Comparison of ENCODE assay signal across 13 cellular contexts in genomic region chr4:39514888-39515401, GRCh38. TPM values are rescaled to one million over a fixed set of nuclear protein-coding genes. Genes with fewer than 3 reads are reported as not detected.
DNase-seq lines count a peak whose midpoint lies in the region; ATAC-seq, FAIRE-seq and TF ChIP-seq lines count a peak whose summit lies in the region.
"Had no signal": no experiment of that assay in that cellular context is flagged by ENCODE, and none has a peak within 500 bp of the region (broad histone marks: within the 10 kb centered on the region; RNA-seq: fewer than 3 reads in every experiment).

No MANE protein-coding gene starts in this region.

- POLR2A ChIA-PET in AG04450 (lab: Yijun Ruan, JAX) = interaction anchor here (0.6 to 1.7 kb wide), 2 partner anchors 12 to 45 kb away, joined by 5 to 7 read pairs; partner anchors contain the start of gene UGDH
- POLR2A ChIA-PET in activated CD8-positive, alpha-beta T cell treated with anti-CD3 and anti-CD28 coated beads, Interleukin-2, amount 10 ng/mL, durations not matched to agents 7 days and 5 days (lab: Charles Lee) = interaction anchor here (0.6 kb wide), 1 partner anchor 12 kb away, joined by 3 read pairs; no protein-coding TSS in a partner anchor

- TF ChIP-seq CTCF in AG04450 (IDR thresholded peaks at IDR 0.05; ENCODE audit: low read depth, low read length) (no peak), chondrocyte (IDR thresholded peaks at IDR 0.05) (no peak), lower lobe of right lung (IDR thresholded peaks at IDR 0.05) (no peak), D721Med (IDR thresholded peaks at IDR 0.05; ENCODE audit: insufficient read depth, missing control alignments) (no peak)

- H3K36me3 Mint-ChIP-seq in chondrocyte (ENCODE audit: low read depth) = peaks cover 24% of the 10 kb centered on the region
- H3K36me3 Mint-ChIP-seq in activated CD8-positive, alpha-beta T cell treated with anti-CD3 and anti-CD28 coated beads, Interleukin-2, amount 10 ng/mL, durations not matched to agents 7 days and 5 days (ENCODE audit: low read depth) = peaks cover 8% of the 10 kb centered on the region

- ATAC-seq in lower lobe of right lung (peak; percentile 91 to 97), HG02763 (IDR thresholded peaks at IDR 0.05; ENCODE audit: unreplicated experiment) (no peak)
- no peak for ATAC-seq in activated CD8-positive, alpha-beta T cell treated with anti-CD3 and anti-CD28 coated beads, Interleukin-2, amount 10 ng/mL, durations not matched to agents 7 days and 5 days

- H3K4me3 ChIP-seq in AG04450 (ENCODE audit: low read depth, low read length) (no peak overlapping the region), lower lobe of right lung (no peak overlapping the region)
- H3K4me3 ChIP-seq: BLaER1 treated with 17β-estradiol and CSF1 and Interleukin-3, amounts not matched to agents 10 nM and 100 nM; esophagus muscularis mucosa had no signal

- H3K27ac Mint-ChIP-seq in chondrocyte (ENCODE audit: unreplicated experiment) = peak overlapping the region; percentile 96
- no peak overlapping the region for H3K27ac Mint-ChIP-seq in activated CD8-positive, alpha-beta T cell treated with anti-CD3 and anti-CD28 coated beads, Interleukin-2, amount 10 ng/mL, durations not matched to agents 7 days and 5 days
- H3K27ac Mint-ChIP-seq: IgD-negative memory B cell had no signal

- H3K27ac ChIP-seq in AG04450 (ENCODE audit: low read depth, low read length) = peak overlapping the region; percentile 77
- H3K27ac ChIP-seq in lower lobe of right lung = peak overlapping the region; percentile 37
- H3K27ac ChIP-seq: esophagus muscularis mucosa had no signal

- H3K27me3 ChIP-seq in AG04450 (ENCODE audit: control insufficient read depth, insufficient read depth, low read length) (no peaks in the 10 kb centered on the region), lower lobe of right lung (ENCODE audit: low read depth) (no peaks in the 10 kb centered on the region)
- H3K27me3 ChIP-seq: BLaER1 treated with 17β-estradiol and CSF1 and Interleukin-3, amounts not matched to agents 10 nM and 100 nM; esophagus muscularis mucosa had no signal

- peaks cover 16% of the 10 kb centered on the region for H3K4me1 Mint-ChIP-seq in chondrocyte (ENCODE audit: low read depth)
- H3K4me1 Mint-ChIP-seq in activated CD8-positive, alpha-beta T cell treated with anti-CD3 and anti-CD28 coated beads, Interleukin-2, amount 10 ng/mL, durations not matched to agents 7 days and 5 days (ENCODE audit: low read depth) = no peaks in the 10 kb centered on the region
- H3K4me1 Mint-ChIP-seq: IgD-negative memory B cell had no signal

- FAIRE-seq in D721Med (lab: Jason Lieb, UNC) = no peak

- H3K27me3 Mint-ChIP-seq in chondrocyte (ENCODE audit: low read depth) = no peaks in the 10 kb centered on the region
- H3K27me3 Mint-ChIP-seq in activated CD8-positive, alpha-beta T cell treated with anti-CD3 and anti-CD28 coated beads, Interleukin-2, amount 10 ng/mL, durations not matched to agents 7 days and 5 days (ENCODE audit: low read depth) = no peaks in the 10 kb centered on the region
- H3K27me3 Mint-ChIP-seq: IgD-negative memory B cell had no signal

- no peak overlapping the region for H3K4me3 Mint-ChIP-seq in chondrocyte (ENCODE audit: unreplicated experiment)
- H3K4me3 Mint-ChIP-seq in activated CD8-positive, alpha-beta T cell treated with anti-CD3 and anti-CD28 coated beads, Interleukin-2, amount 10 ng/mL, durations not matched to agents 7 days and 5 days = no peak overlapping the region
- H3K4me3 Mint-ChIP-seq: IgD-negative memory B cell had no signal

- peaks cover 80% of the 10 kb centered on the region for H3K36me3 ChIP-seq in lower lobe of right lung

- H3K4me1 ChIP-seq in lower lobe of right lung = no peaks in the 10 kb centered on the region
- H3K4me1 ChIP-seq: BLaER1 treated with 17β-estradiol and CSF1 and Interleukin-3, amounts not matched to agents 10 nM and 100 nM; esophagus muscularis mucosa had no signal

- CTCF ChIA-PET in AG04450 (lab: Charles Lee) = no interaction called here
- CTCF ChIA-PET in activated CD8-positive, alpha-beta T cell treated with anti-CD3 and anti-CD28 coated beads, Interleukin-2, amount 10 ng/mL, durations not matched to agents 7 days and 5 days (lab: Charles Lee) = interaction anchor here (1.2 kb wide), 1 partner anchor 45 kb away, joined by 3 read pairs; no protein-coding TSS in a partner anchor

- DNase-seq in AG04450 (ENCODE audit: low read depth, low spot score) = no peak
- DNase-seq in LoVo (ENCODE audit: low spot score) = peak; percentile 93
- no peak for DNase-seq in chondrocyte (ENCODE audit: low spot score)
- DNase-seq in lower lobe of right lung = peak; percentile 65
- no peak for DNase-seq in activated CD8-positive, alpha-beta T cell treated with anti-CD3 and anti-CD28 coated beads, Interleukin-2, amount 10 ng/mL, durations not matched to agents 7 days and 5 days
- no peak for DNase-seq in D721Med (ENCODE audit: insufficient read length, low spot score)
- DNase-seq in NCI-H2029 (lab: John Stamatoyannopoulos, UW) = no peak
- DNase-seq: amniotic stem cell, NCI-H524 had no signal

- intact Hi-C loops in lower lobe of right lung (cut with DNase I) = no loop called here

- H3K9me3 Mint-ChIP-seq in chondrocyte (ENCODE audit: low read depth) = no peaks in the 10 kb centered on the region
- H3K9me3 Mint-ChIP-seq in activated CD8-positive, alpha-beta T cell treated with anti-CD3 and anti-CD28 coated beads, Interleukin-2, amount 10 ng/mL, durations not matched to agents 7 days and 5 days (ENCODE audit: insufficient read depth) = no peaks in the 10 kb centered on the region
- H3K9me3 Mint-ChIP-seq: IgD-negative memory B cell had no signal

- H3K9me3 ChIP-seq in AG04450 (ENCODE audit: control insufficient read depth, insufficient read depth, low read length) (no peaks in the 10 kb centered on the region), lower lobe of right lung (no peaks in the 10 kb centered on the region)
- H3K9me3 ChIP-seq: BLaER1 treated with 17β-estradiol and CSF1 and Interleukin-3, amounts not matched to agents 10 nM and 100 nM; esophagus muscularis mucosa had no signal

RNA-seq across cellular contexts. Expression of gene UGDH, which starts 12.3 kb away (rescaled TPM):
- 87.8 and 117 TPM in 2 replicates for polyA plus RNA-seq in AG04450 (2011; rRNA removed)
- 86.4 and 146 TPM in 2 replicates for polyA minus RNA-seq in AG04450 (2011; rRNA and poly(A)+ RNA removed)
- total RNA-seq in chondrocyte (151 to 207 TPM (median 156 TPM) in 3 replicates), lower lobe of right lung (47.7 TPM)
- 10 to 100 TPM; 11.1 to 11.7 TPM for total RNA-seq in activated CD8-positive, alpha-beta T cell treated with anti-CD3 and anti-CD28 coated beads, Interleukin-2, amount 10 ng/mL, durations not matched to agents 7 days and 5 days

RNA-seq across cellular contexts. Expression of gene LIAS, which starts 56.1 kb away (rescaled TPM):
- 8.6 and 13.1 TPM in 2 replicates for polyA plus RNA-seq in AG04450 (2011; rRNA removed)
- 1.6 and 4.8 TPM in 2 replicates for polyA minus RNA-seq in AG04450 (2011; rRNA and poly(A)+ RNA removed)
- total RNA-seq in chondrocyte = 6.5 to 8.4 TPM (median 6.8 TPM) in 3 replicates
- 13.7 TPM for total RNA-seq in lower lobe of right lung
- 10 to 100 TPM; 15.3 to 16.1 TPM for total RNA-seq in activated CD8-positive, alpha-beta T cell treated with anti-CD3 and anti-CD28 coated beads, Interleukin-2, amount 10 ng/mL, durations not matched to agents 7 days and 5 days

RNA-seq across cellular contexts. Expression of gene RPL9, which starts 56.2 kb away (rescaled TPM):
- 2,183 and 3,111 TPM in 2 replicates for polyA plus RNA-seq in AG04450 (2011; rRNA removed)
- polyA minus RNA-seq in AG04450 (2011; rRNA and poly(A)+ RNA removed) = 194 and 311 TPM in 2 replicates
- 809 to 831 TPM (median 822 TPM) in 3 replicates for total RNA-seq in chondrocyte
- 1,277 TPM for total RNA-seq in lower lobe of right lung
- total RNA-seq in activated CD8-positive, alpha-beta T cell treated with anti-CD3 and anti-CD28 coated beads, Interleukin-2, amount 10 ng/mL, durations not matched to agents 7 days and 5 days = 1,000 to 10,000 TPM; 1,107 to 1,219 TPM

Comparison
In these comparisons a context has a peak if more than half of its experiments do, and no peak if none do; other contexts are left out.
1. DNase-seq: peak in LoVo (single experiment) and lower lobe of right lung (single experiment); none in AG04450 (single experiment), chondrocyte (single experiment), activated CD8-positive, alpha-beta T cell treated with anti-CD3 and anti-CD28 coated beads, Interleukin-2, amount 10 ng/mL, durations not matched to agents 7 days and 5 days (single experiment), D721Med (single experiment) and NCI-H2029 (single experiment).
2. ATAC-seq: peak in lower lobe of right lung (2 of 2); none in activated CD8-positive, alpha-beta T cell treated with anti-CD3 and anti-CD28 coated beads, Interleukin-2, amount 10 ng/mL, durations not matched to agents 7 days and 5 days (single experiment) and HG02763 (single experiment).